Comparison of ENCODE assay signal across 18 cellular contexts in genomic region chr15:99590913-99591646, GRCh38. TPM values are rescaled to one million over a fixed set of nuclear protein-coding genes. Genes with fewer than 3 reads are reported as not detected.
A peak's percentile ranks its signal among the peaks of the same experiment; 100 is the strongest.
DNase-seq lines count a peak whose midpoint lies in the region; ATAC-seq lines count a peak whose summit lies in the region.
"Had no signal": no experiment of that assay in that cellular context is flagged by ENCODE, and none has a peak within 500 bp of the region (broad histone marks: within the 10 kb centered on the region; RNA-seq: fewer than 3 reads in every experiment).

No MANE protein-coding gene starts in this region.

- no peak overlapping the region for H3K4me3 Mint-ChIP-seq in activated naive CD4-positive, alpha-beta T cell treated with anti-CD3 and anti-CD28 coated beads for 36 hours
- H3K4me3 Mint-ChIP-seq in stimulated activated memory B cell treated with anti-CD40 and anti-IgM and Interleukin-4, amounts not matched to agents 10 μg/mL and 1 μg/mL and 100 μg/mL, for 72 hours, result peak overlapping the region; percentile 7
- H3K4me3 Mint-ChIP-seq: activated CD4-positive, alpha-beta T cell treated with anti-CD3 and anti-CD28 coated beads, Interleukin-2, amount 10 ng/mL, durations not matched to agents 7 days and 5 days had no signal

- CTCF ChIA-PET in activated naive CD4-positive, alpha-beta T cell treated with anti-CD3 and anti-CD28 coated beads for 36 hours (lab: Charles Lee), result no interaction called here

- H3K27ac Mint-ChIP-seq in activated naive CD4-positive, alpha-beta T cell treated with anti-CD3 and anti-CD28 coated beads, Interleukin-2, amount 50 U/mL, for 72 hours, result no peak overlapping the region
- no peak overlapping the region for H3K27ac Mint-ChIP-seq in activated naive CD4-positive, alpha-beta T cell treated with anti-CD3 and anti-CD28 coated beads for 36 hours
- peak overlapping the region; percentile 50 for H3K27ac Mint-ChIP-seq in stimulated activated memory B cell treated with anti-CD40 and anti-IgM and Interleukin-4, amounts not matched to agents 10 μg/mL and 1 μg/mL and 100 μg/mL, for 72 hours
- H3K27ac Mint-ChIP-seq: activated CD4-positive, alpha-beta T cell treated with anti-CD3 and anti-CD28 coated beads, Interleukin-2, amount 10 ng/mL, durations not matched to agents 7 days and 5 days; progenitor cell of endocrine pancreas had no signal

- no peaks in the 10 kb centered on the region for H3K27me3 Mint-ChIP-seq in activated naive CD4-positive, alpha-beta T cell treated with anti-CD3 and anti-CD28 coated beads for 36 hours (ENCODE audit: low read depth)
- no peaks in the 10 kb centered on the region for H3K27me3 Mint-ChIP-seq in stimulated activated memory B cell treated with anti-CD40 and anti-IgM and Interleukin-4, amounts not matched to agents 10 μg/mL and 1 μg/mL and 100 μg/mL, for 72 hours
- H3K27me3 Mint-ChIP-seq: activated CD4-positive, alpha-beta T cell treated with anti-CD3 and anti-CD28 coated beads, Interleukin-2, amount 10 ng/mL, durations not matched to agents 7 days and 5 days; progenitor cell of endocrine pancreas had no signal

- peaks cover 22 to 36% of the 10 kb centered on the region in 2 donors for H3K36me3 Mint-ChIP-seq in activated naive CD4-positive, alpha-beta T cell treated with anti-CD3 and anti-CD28 coated beads, Interleukin-2, amount 50 U/mL, for 72 hours
- peaks cover 18% of the 10 kb centered on the region for H3K36me3 Mint-ChIP-seq in activated naive CD4-positive, alpha-beta T cell treated with anti-CD3 and anti-CD28 coated beads for 36 hours (ENCODE audit: low read depth)
- H3K36me3 Mint-ChIP-seq in stimulated activated memory B cell treated with anti-CD40 and anti-IgM and Interleukin-4, amounts not matched to agents 10 μg/mL and 1 μg/mL and 100 μg/mL, for 72 hours, result peaks cover 67% of the 10 kb centered on the region

- peaks cover 7 to 23% of the 10 kb centered on the region in 2 donors for H3K9me3 Mint-ChIP-seq in activated naive CD4-positive, alpha-beta T cell treated with anti-CD3 and anti-CD28 coated beads, Interleukin-2, amount 50 U/mL, for 72 hours
- peaks cover 10% of the 10 kb centered on the region for H3K9me3 Mint-ChIP-seq in activated naive CD4-positive, alpha-beta T cell treated with anti-CD3 and anti-CD28 coated beads for 36 hours
- peaks cover 3% of the 10 kb centered on the region for H3K9me3 Mint-ChIP-seq in stimulated activated memory B cell treated with anti-CD40 and anti-IgM and Interleukin-4, amounts not matched to agents 10 μg/mL and 1 μg/mL and 100 μg/mL, for 72 hours

- intact Hi-C loops in activated naive CD4-positive, alpha-beta T cell treated with anti-CD3 and anti-CD28 coated beads for 36 hours (cut with micrococcal nuclease), result loop anchor here (2.0 kb wide), 1 partner anchor 24 kb away; no protein-coding TSS in a partner anchor

- H3K4me1 Mint-ChIP-seq in activated naive CD4-positive, alpha-beta T cell treated with anti-CD3 and anti-CD28 coated beads for 36 hours (ENCODE audit: low read depth), result peaks cover 42% of the 10 kb centered on the region
- H3K4me1 Mint-ChIP-seq in stimulated activated memory B cell treated with anti-CD40 and anti-IgM and Interleukin-4, amounts not matched to agents 10 μg/mL and 1 μg/mL and 100 μg/mL, for 72 hours, result peaks cover 78% of the 10 kb centered on the region

- no peak for DNase-seq in activated naive CD4-positive, alpha-beta T cell treated with anti-CD3 and anti-CD28 coated beads, Interleukin-2, amount 50 U/mL, for 72 hours (ENCODE audit: low spot score in 2 of 2)
- no peak for DNase-seq in activated naive CD4-positive, alpha-beta T cell treated with anti-CD3 and anti-CD28 coated beads for 36 hours
- DNase-seq in T-helper 9 cell, result no peak
- DNase-seq: activated CD4-positive, alpha-beta T cell treated with anti-CD3 and anti-CD28 coated beads, Interleukin-2, amount 10 ng/mL, durations not matched to agents 7 days and 5 days; Calu3; caudate nucleus; islet precursor cell; NCI-H1417 treated with DMSO at 0.1 percent for 48 hours; NCI-H524 treated with DMSO at 0.1 percent for 48 hours; T-helper 1 cell had no signal

- peak; percentile 22 to 92 for ATAC-seq in activated naive CD4-positive, alpha-beta T cell treated with anti-CD3 and anti-CD28 coated beads, Interleukin-2, amount 50 U/mL, for 72 hours
- ATAC-seq in GM21737 (IDR thresholded peaks at IDR 0.05; ENCODE audit: unreplicated experiment) (peak; percentile 52), HG03575 (IDR thresholded peaks at IDR 0.05; ENCODE audit: extremely low read depth, insufficient number of reproducible peaks, low FRiP score, unreplicated experiment) (peak; percentile 64), HG02623 (IDR thresholded peaks at IDR 0.05; ENCODE audit: unreplicated experiment) (no peak), HG02610 (IDR thresholded peaks at IDR 0.05; ENCODE audit: unreplicated experiment) (no peak)
- no peak for ATAC-seq in stimulated activated memory B cell treated with anti-CD40 and anti-IgM and Interleukin-4, amounts not matched to agents 10 μg/mL and 1 μg/mL and 100 μg/mL, for 72 hours
- ATAC-seq: HCT116, Panc1 had no signal

RNA-seq across cellular contexts. Expression of gene MEF2A, which starts 25.3 kb away (rescaled TPM):
- 10 to 100 TPM; 16.4 to 18.7 TPM for total RNA-seq in activated naive CD4-positive, alpha-beta T cell treated with anti-CD3 and anti-CD28 coated beads, Interleukin-2, amount 50 U/mL, for 72 hours
- 10 to 100 TPM; 15.3 to 15.5 TPM for total RNA-seq in activated naive CD4-positive, alpha-beta T cell treated with anti-CD3 and anti-CD28 coated beads for 36 hours

Comparison
In these comparisons a context has a peak if more than half of its experiments do, and no peak if none do; other contexts are left out.
1. ATAC-seq: peak in activated naive CD4-positive, alpha-beta T cell treated with anti-CD3 and anti-CD28 coated beads, Interleukin-2, amount 50 U/mL, for 72 hours (2 of 2), GM21737 (single experiment) and HG03575 (single experiment); none in stimulated activated memory B cell treated with anti-CD40 and anti-IgM and Interleukin-4, amounts not matched to agents 10 μg/mL and 1 μg/mL and 100 μg/mL, for 72 hours (single experiment), HG02623 (single experiment) and HG02610 (single experiment).